Comparison of ENCODE assay signal across 14 cellular contexts in the genomic region with DNA sequence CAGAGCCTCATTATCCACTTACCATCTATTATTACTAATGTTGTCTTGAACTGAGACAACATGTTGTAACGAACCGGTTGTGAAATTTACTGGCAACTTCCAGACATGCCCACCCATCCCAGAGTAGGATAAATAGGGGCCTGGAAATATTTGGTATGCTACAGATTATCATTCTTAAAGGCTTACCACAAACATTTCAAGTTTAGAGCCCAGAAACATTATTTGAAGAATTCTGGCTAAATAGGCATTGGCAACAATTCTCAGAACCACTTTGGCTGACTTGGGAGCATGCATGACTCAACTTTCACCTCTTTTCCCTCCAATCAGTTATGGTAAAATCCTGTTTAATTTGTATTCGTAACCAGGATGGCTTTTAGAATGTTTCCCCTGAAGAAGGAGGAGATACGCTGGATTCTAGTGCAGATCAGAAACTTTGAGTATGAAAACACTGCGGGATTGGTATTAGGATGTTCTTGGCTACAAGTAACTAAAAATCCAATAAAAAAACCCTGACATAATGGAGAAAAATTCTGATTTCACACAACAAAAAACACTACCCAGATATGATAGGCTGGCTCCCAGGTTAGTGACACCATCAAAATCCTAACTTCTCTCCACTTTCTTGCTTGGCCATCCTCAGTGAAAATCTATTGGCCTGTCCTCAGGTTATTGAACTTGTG.
A peak's percentile ranks its signal among the peaks of the same experiment; 100 is the strongest.
DNase-seq lines count a peak whose midpoint lies in the region; ATAC-seq and TF ChIP-seq lines count a peak whose summit lies in the region.
"Had no signal": no experiment of that assay in that cellular context is flagged by ENCODE, and none has a peak within 500 bp of the region (broad histone marks: within the 10 kb centered on the region; RNA-seq: fewer than 3 reads in every experiment).

No MANE protein-coding gene starts in this region.

- CTCF ChIA-PET in activated naive CD4-positive, alpha-beta T cell treated with anti-CD3 and anti-CD28 coated beads, Interleukin-2, amount 10 ng/mL, durations not matched to agents 7 days and 5 days (lab: Charles Lee): no interaction called here

- H3K36me3 ChIP-seq in GM23338 (ENCODE audit: insufficient read depth) (no peaks in the 10 kb centered on the region), left lung (no peaks in the 10 kb centered on the region), transverse colon (no peaks in the 10 kb centered on the region)

- H3K4me1 ChIP-seq in GM23338 (ENCODE audit: insufficient read depth) (peaks cover 17% of the 10 kb centered on the region), left lung (peaks cover 0 to 4% of the 10 kb centered on the region in 2 donors), transverse colon (peaks cover 0 to 2% (median 0%) of the 10 kb centered on the region in 4 donors)
- H3K4me1 ChIP-seq: Caco-2, parathyroid adenoma had no signal

- TF ChIP-seq EP300 in transverse colon (IDR thresholded peaks at IDR 0.05; ENCODE audit: low read depth): no peak

- no peaks in the 10 kb centered on the region for H3K27me3 ChIP-seq in GM23338 (ENCODE audit: insufficient read depth)
- H3K27me3 ChIP-seq in left lung: no peaks in the 10 kb centered on the region
- no peaks in the 10 kb centered on the region for H3K27me3 ChIP-seq in transverse colon

- no peak overlapping the region for H2AFZ ChIP-seq in GM23338
- H2AFZ ChIP-seq: parathyroid adenoma had no signal

- H3K27ac ChIP-seq in GM23338 (ENCODE audit: low read depth): no peak overlapping the region
- H3K27ac ChIP-seq in coronary artery: peak overlapping the region; percentile 18 to 53
- peak overlapping the region in 1 of 2 donors; percentile 33 for H3K27ac ChIP-seq in left lung
- H3K27ac ChIP-seq in transverse colon: peak overlapping the region in 3 of 4 donors; percentile 20 to 50 (median 35)
- H3K27ac ChIP-seq: parathyroid adenoma, VCaP had no signal

- WGBS in transverse colon (ENCODE audit: low coverage in 1 of 2), 2 donors: 40 to 76% methylated on average over 5 of the region's 5 CpGs

- H3K4me2 ChIP-seq in GM23338: 0 out of 2 replicates have a peak overlapping the region, but pooled peaks have one; percentile 2

- no peaks in the 10 kb centered on the region for H3K79me2 ChIP-seq in GM23338 (replicated peaks; ENCODE audit: insufficient read depth)
- H3K79me2 ChIP-seq: parathyroid adenoma had no signal

- H4K20me1 ChIP-seq in GM23338 (replicated peaks; ENCODE audit: insufficient read depth): no peaks in the 10 kb centered on the region

- DNase-seq in GM23338 (ENCODE audit: low spot score) (no peak), coronary artery (ENCODE audit: low spot score) (no peak), left lung (no peak), transverse colon (no peak), NOMO-1 treated with dmso at 0.1 percent for 144 hours (lab: John Stamatoyannopoulos, UW; ENCODE audit: unreplicated experiment) (no peak), NOMO-1 treated with DMSO at 0.1 percent for 48 hours (lab: John Stamatoyannopoulos, UW; ENCODE audit: unreplicated experiment) (no peak)
- no peak for DNase-seq in activated naive CD4-positive, alpha-beta T cell treated with anti-CD3 and anti-CD28 coated beads, Interleukin-2, amount 10 ng/mL, durations not matched to agents 7 days and 5 days
- DNase-seq: activated effector memory CD4-positive, alpha-beta T cell treated with anti-CD3 and anti-CD28 coated beads, Interleukin-2, amount 50 U/mL, for 16 hours; Caco-2; stimulated activated CD4-positive, alpha-beta T cell treated with anti-CD3 and anti-CD28 coated beads, Interleukin-1b, Interleukin-23, amount 100 ng/mL, for 48 hours had no signal

- intact Hi-C loops in left lung (cut with DNase I) (no loop called here), transverse colon (cut with DNase I; ENCODE audit: low total_unique reads) (no loop called here)

- in situ Hi-C loops in transverse colon (cut with MboI; ENCODE audit: low pct_ligation_motif_present in 1 of 4, low pct_unique_long_range_greater_than_20kb in 1 of 4, low sequenced_read_pairs in 3 of 4): no loop called here

- peaks cover 34% of the 10 kb centered on the region for H3K9me3 Mint-ChIP-seq in GM23338
- no peaks in the 10 kb centered on the region for H3K9me3 Mint-ChIP-seq in activated naive CD4-positive, alpha-beta T cell treated with anti-CD3 and anti-CD28 coated beads, Interleukin-2, amount 10 ng/mL, durations not matched to agents 7 days and 5 days
- H3K9me3 Mint-ChIP-seq: central memory CD8-positive, alpha-beta T cell had no signal

- no peaks in the 10 kb centered on the region for H3K27me3 Mint-ChIP-seq in GM23338 (ENCODE audit: insufficient read depth, low read depth, poor library complexity)
- peaks cover 19% of the 10 kb centered on the region for H3K27me3 Mint-ChIP-seq in activated naive CD4-positive, alpha-beta T cell treated with anti-CD3 and anti-CD28 coated beads, Interleukin-2, amount 10 ng/mL, durations not matched to agents 7 days and 5 days

- no peaks in the 10 kb centered on the region; the same call in 1 of the 2 replicates for H3F3A ChIP-seq in GM23338 (replicated peaks; ENCODE audit: low read depth)

- peaks cover 23% of the 10 kb centered on the region for H3K4me1 Mint-ChIP-seq in GM23338
- peaks cover 3% of the 10 kb centered on the region for H3K4me1 Mint-ChIP-seq in activated naive CD4-positive, alpha-beta T cell treated with anti-CD3 and anti-CD28 coated beads, Interleukin-2, amount 10 ng/mL, durations not matched to agents 7 days and 5 days
- H3K4me1 Mint-ChIP-seq: central memory CD8-positive, alpha-beta T cell had no signal

- peaks cover 0 to 5% of the 10 kb centered on the region in 2 donors for H3K9me3 ChIP-seq in left lung
- no peaks in the 10 kb centered on the region for H3K9me3 ChIP-seq in transverse colon
- H3K9me3 ChIP-seq: Caco-2 had no signal

- no peak overlapping the region for H3K4me3 Mint-ChIP-seq in GM23338
- no peak overlapping the region for H3K4me3 Mint-ChIP-seq in activated naive CD4-positive, alpha-beta T cell treated with anti-CD3 and anti-CD28 coated beads, Interleukin-2, amount 10 ng/mL, durations not matched to agents 7 days and 5 days
- H3K4me3 Mint-ChIP-seq: central memory CD8-positive, alpha-beta T cell; mesothelial cell of epicardium had no signal

- H3K4me3 ChIP-seq in GM23338: no peak overlapping the region
- H3K4me3 ChIP-seq in coronary artery: no peak overlapping the region
- H3K4me3 ChIP-seq in left lung: no peak overlapping the region
- H3K4me3 ChIP-seq in transverse colon: no peak overlapping the region

- ATAC-seq in GM23338 (no peak), left lung (peak; percentile 53)

- TF ChIP-seq CTCF in GM23338 (conservative IDR thresholded peaks at IDR 0.05; ENCODE audit: low read depth in 2 of 2): no peak
- no peak for TF ChIP-seq CTCF in coronary artery (IDR thresholded peaks at IDR 0.05)
- no peak for TF ChIP-seq CTCF in left lung (IDR thresholded peaks at IDR 0.05)
- TF ChIP-seq CTCF in transverse colon (IDR thresholded peaks at IDR 0.05): no peak

- no peaks in the 10 kb centered on the region for H3K9me2 ChIP-seq in GM23338 (ENCODE audit: insufficient read depth)

- no peak for TF ChIP-seq POLR2A in transverse colon (IDR thresholded peaks at IDR 0.05)

- no peak overlapping the region for H3K27ac Mint-ChIP-seq in GM23338
- H3K27ac Mint-ChIP-seq in activated naive CD4-positive, alpha-beta T cell treated with anti-CD3 and anti-CD28 coated beads, Interleukin-2, amount 10 ng/mL, durations not matched to agents 7 days and 5 days: no peak overlapping the region
- H3K27ac Mint-ChIP-seq: mesothelial cell of epicardium had no signal

- peaks cover 30% of the 10 kb centered on the region for H3K36me3 Mint-ChIP-seq in GM23338 (ENCODE audit: low read depth)
- H3K36me3 Mint-ChIP-seq in activated naive CD4-positive, alpha-beta T cell treated with anti-CD3 and anti-CD28 coated beads, Interleukin-2, amount 10 ng/mL, durations not matched to agents 7 days and 5 days: no peaks in the 10 kb centered on the region
